9 cellular contexts compared by ENCODE assay signal in the genomic region with DNA sequence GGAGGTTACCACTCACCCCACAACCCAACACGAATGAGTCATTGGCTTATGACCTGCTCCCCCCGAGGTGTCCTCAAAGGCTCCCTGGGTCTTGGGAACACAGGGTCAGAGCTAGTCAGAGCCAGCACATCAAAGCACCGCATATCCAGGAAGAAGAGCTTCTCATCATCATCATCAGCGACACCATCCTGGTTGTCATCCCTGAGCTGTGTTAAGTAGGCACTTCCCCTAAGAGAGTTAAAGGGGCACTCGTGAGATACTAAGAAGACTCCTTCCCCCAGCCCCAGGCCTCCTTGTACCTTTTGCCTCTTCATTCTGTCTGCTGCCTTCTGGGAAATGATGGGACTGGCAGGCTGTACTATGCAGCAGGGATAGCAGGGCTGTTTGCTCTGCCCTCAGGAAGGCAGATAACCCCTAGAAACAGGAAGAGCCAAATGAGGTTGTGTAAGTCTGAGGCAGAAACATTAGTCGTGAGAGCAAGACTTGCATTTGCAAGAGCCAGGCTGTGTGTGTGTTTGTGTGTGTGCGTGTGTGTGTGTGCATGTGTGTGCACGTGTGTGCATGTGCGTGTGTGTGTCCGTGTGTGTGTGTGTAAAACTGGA.
A peak's percentile ranks its signal among the peaks of the same experiment; 100 is the strongest.
DNase-seq lines count a peak whose midpoint lies in the region; ATAC-seq and TF ChIP-seq lines count a peak whose summit lies in the region.
"Had no signal": no experiment of that assay in that cellular context is flagged by ENCODE, and none has a peak within 500 bp of the region (broad histone marks: within the 10 kb centered on the region; RNA-seq: fewer than 3 reads in every experiment).

No MANE protein-coding gene starts in this region.

- peak in 1 of 2 donors; percentile 31 for DNase-seq in stimulated activated naive CD8-positive, alpha-beta T cell treated with anti-CD3 and anti-CD28 coated beads, Interleukin-15, amount 100 ng/mL, for 72 hours
- no peak for DNase-seq in stimulated activated naive CD8-positive, alpha-beta T cell treated with anti-CD3 and anti-CD28 coated beads, Interleukin-15, Interleukin-2, amounts not matched to agents 100 U/mL and 50 U/mL, for 24 hours
- DNase-seq in kidney tubule cell (ENCODE audit: low spot score) (peak; percentile 33), NCI-H2107 (lab: John Stamatoyannopoulos, UW) (no peak), globus pallidus (ENCODE audit: low spot score) (no peak)

- H3K27ac Mint-ChIP-seq in stimulated activated naive CD8-positive, alpha-beta T cell treated with anti-CD3 and anti-CD28 coated beads, Interleukin-15, amount 100 ng/mL, for 72 hours, result peak overlapping the region; percentile 10 to 47
- H3K27ac Mint-ChIP-seq: memory B cell had no signal

- H3K27me3 Mint-ChIP-seq in stimulated activated naive CD8-positive, alpha-beta T cell treated with anti-CD3 and anti-CD28 coated beads, Interleukin-15, amount 100 ng/mL, for 72 hours, result no peaks in the 10 kb centered on the region

- peak overlapping the region; percentile 92 for H3K27ac ChIP-seq in VCaP

- ATAC-seq in stimulated activated naive CD8-positive, alpha-beta T cell treated with anti-CD3 and anti-CD28 coated beads, Interleukin-15, amount 100 ng/mL, for 72 hours, result peak; percentile 37
- ATAC-seq in stimulated activated naive CD8-positive, alpha-beta T cell treated with anti-CD3 and anti-CD28 coated beads, Interleukin-15, Interleukin-2, amounts not matched to agents 100 U/mL and 50 U/mL, for 24 hours, result no peak
- ATAC-seq in HG02885 (IDR thresholded peaks at IDR 0.05; ENCODE audit: poor library complexity, unreplicated experiment), result no peak
- no peak for ATAC-seq in GM18909 (IDR thresholded peaks at IDR 0.05; ENCODE audit: poor library complexity, unreplicated experiment)

- H3K4me3 Mint-ChIP-seq in stimulated activated naive CD8-positive, alpha-beta T cell treated with anti-CD3 and anti-CD28 coated beads, Interleukin-15, amount 100 ng/mL, for 72 hours, result peak overlapping the region; percentile 74 to 85
- H3K4me3 Mint-ChIP-seq: memory B cell had no signal

- TF ChIP-seq CTCF in VCaP (conservative IDR thresholded peaks at IDR 0.05), result no peak

- peaks cover 59% of the 10 kb centered on the region for H3K4me1 Mint-ChIP-seq in stimulated activated naive CD8-positive, alpha-beta T cell treated with anti-CD3 and anti-CD28 coated beads, Interleukin-15, amount 100 ng/mL, for 72 hours

- H3K9me3 Mint-ChIP-seq in stimulated activated naive CD8-positive, alpha-beta T cell treated with anti-CD3 and anti-CD28 coated beads, Interleukin-15, amount 100 ng/mL, for 72 hours, result peaks cover 0 to 9% of the 10 kb centered on the region in 2 donors
- H3K9me3 Mint-ChIP-seq: memory B cell had no signal
